Comparison of ENCODE assay signal across 29 cellular contexts in genomic region chr17:34257299-34257985, GRCh38. TPM values are rescaled to one million over a fixed set of nuclear protein-coding genes. Genes with fewer than 3 reads are reported as not detected.
"Had no signal": no experiment of that assay in that cellular context is flagged by ENCODE, and none has a peak within 500 bp of the region (broad histone marks: within the 10 kb centered on the region; RNA-seq: fewer than 3 reads in every experiment).

No MANE protein-coding gene starts in this region.

- H3K9me3 ChIP-seq: adrenal gland, breast epithelium, heart left ventricle, left lung, lower lobe of right lung, right lobe of liver, tibial nerve had no signal

- H3K27me3 ChIP-seq: adrenal gland, breast epithelium, heart left ventricle, left lung, right lobe of liver, tibial nerve had no signal

- ATAC-seq: heart left ventricle, left lung, lower lobe of right lung, natural killer cell, right lobe of liver, T-cell had no signal

- H3K27ac Mint-ChIP-seq: activated B cell treated with CpG ODN at 0.5 μM for 24 hours; activated naive CD4-positive, alpha-beta T cell treated with anti-CD3 and anti-CD28 coated beads for 36 hours; activated naive CD8-positive, alpha-beta T cell treated with anti-CD3 and anti-CD28 coated beads for 36 hours; dendritic cell treated with granulocyte-macrophage colony-stimulating factor and Interleukin-4, amounts not matched to agents 40 ng/mL and 50 ng/mL, for 4 days; natural killer cell had no signal

- H3K36me3 Mint-ChIP-seq: activated naive CD8-positive, alpha-beta T cell treated with anti-CD3 and anti-CD28 coated beads for 36 hours; natural killer cell; T-cell had no signal

- H3K4me3 ChIP-seq: right lobe of liver had no signal

- DNase-seq: activated B cell treated with CpG ODN at 0.5 μM for 24 hours; activated effector memory CD4-positive, alpha-beta T cell treated with Interleukin-2 at 50 U/mL for 16 hours; activated naive CD4-positive, alpha-beta T cell treated with anti-CD3 and anti-CD28 coated beads for 36 hours; activated naive CD8-positive, alpha-beta T cell treated with anti-CD3 and anti-CD28 coated beads for 36 hours; adrenal gland; aorta; effector CD4-positive, alpha-beta T cell; erythroblast; foreskin fibroblast; heart left ventricle; left lung; lower lobe of right lung; mesenchymal stem cell; natural killer cell; posterior cingulate gyrus; right lobe of liver; stimulated activated CD4-positive, alpha-beta T cell treated with anti-CD3 and anti-CD28 coated beads, Interleukin-2, amount 100 ng/mL, for 48 hours; stimulated activated naive CD4-positive, alpha-beta T cell treated with Interleukin-2 at 50 U/mL for 16 hours; T-cell had no signal

- H3K9me3 Mint-ChIP-seq: activated B cell treated with CpG ODN at 0.5 μM for 24 hours; activated naive CD4-positive, alpha-beta T cell treated with anti-CD3 and anti-CD28 coated beads for 36 hours; activated naive CD8-positive, alpha-beta T cell treated with anti-CD3 and anti-CD28 coated beads for 36 hours; central memory CD8-positive, alpha-beta T cell; dendritic cell treated with granulocyte-macrophage colony-stimulating factor and Interleukin-4, amounts not matched to agents 40 ng/mL and 50 ng/mL, for 4 days; natural killer cell; T-cell had no signal

- H3K36me3 ChIP-seq: adrenal gland, breast epithelium, left lung, lower lobe of right lung, right lobe of liver, tibial nerve had no signal

- H3K4me3 Mint-ChIP-seq: activated B cell treated with CpG ODN at 0.5 μM for 24 hours; activated naive CD4-positive, alpha-beta T cell treated with anti-CD3 and anti-CD28 coated beads for 36 hours; activated naive CD8-positive, alpha-beta T cell treated with anti-CD3 and anti-CD28 coated beads for 36 hours; central memory CD8-positive, alpha-beta T cell; natural killer cell; T-cell had no signal

- H3K27ac ChIP-seq: lower lobe of right lung, right lobe of liver had no signal

- H3K4me1 Mint-ChIP-seq: central memory CD8-positive, alpha-beta T cell had no signal

RNA-seq across cellular contexts. Expression of gene CCL2, which starts 2.4 kb away (rescaled TPM):
- total RNA-seq: activated naive CD4-positive, alpha-beta T cell treated with anti-CD3 and anti-CD28 coated beads for 36 hours; activated naive CD8-positive, alpha-beta T cell treated with anti-CD3 and anti-CD28 coated beads for 36 hours; natural killer cell; T-helper 2 cell treated with Interferon-gamma antibody and Interleukin-4, amounts not matched to agents 100 ng/mL and 5 ng/mL, for 36 hours had no signal

RNA-seq across cellular contexts. Expression of gene CCL7, which starts 12.6 kb away (rescaled TPM):
- total RNA-seq: activated B cell treated with CpG ODN at 0.5 μM for 24 hours; activated naive CD4-positive, alpha-beta T cell treated with anti-CD3 and anti-CD28 coated beads for 36 hours; activated naive CD8-positive, alpha-beta T cell treated with anti-CD3 and anti-CD28 coated beads for 36 hours; aorta; breast epithelium; kidney epithelial cell; lower lobe of right lung; natural killer cell; right lobe of liver; skeletal muscle tissue; T-cell; T-helper 2 cell treated with Interferon-gamma antibody and Interleukin-4, amounts not matched to agents 100 ng/mL and 5 ng/mL, for 36 hours; temporal lobe; tibial nerve; ureter had no signal
- polyA plus RNA-seq: aorta had no signal

RNA-seq across cellular contexts. Expression of gene CCL11, which starts 28.1 kb away (rescaled TPM):
- total RNA-seq: activated B cell treated with CpG ODN at 0.5 μM for 24 hours; activated naive CD4-positive, alpha-beta T cell treated with anti-CD3 and anti-CD28 coated beads for 36 hours; activated naive CD8-positive, alpha-beta T cell treated with anti-CD3 and anti-CD28 coated beads for 36 hours; aorta; kidney epithelial cell; mononuclear cell; natural killer cell; skeletal muscle tissue; T-cell; T-helper 2 cell treated with Interferon-gamma antibody and Interleukin-4, amounts not matched to agents 100 ng/mL and 5 ng/mL, for 36 hours; temporal lobe; ureter had no signal
- polyA plus RNA-seq: aorta had no signal
